Comparison of ENCODE assay signal across 8 cellular contexts in the genomic region with DNA sequence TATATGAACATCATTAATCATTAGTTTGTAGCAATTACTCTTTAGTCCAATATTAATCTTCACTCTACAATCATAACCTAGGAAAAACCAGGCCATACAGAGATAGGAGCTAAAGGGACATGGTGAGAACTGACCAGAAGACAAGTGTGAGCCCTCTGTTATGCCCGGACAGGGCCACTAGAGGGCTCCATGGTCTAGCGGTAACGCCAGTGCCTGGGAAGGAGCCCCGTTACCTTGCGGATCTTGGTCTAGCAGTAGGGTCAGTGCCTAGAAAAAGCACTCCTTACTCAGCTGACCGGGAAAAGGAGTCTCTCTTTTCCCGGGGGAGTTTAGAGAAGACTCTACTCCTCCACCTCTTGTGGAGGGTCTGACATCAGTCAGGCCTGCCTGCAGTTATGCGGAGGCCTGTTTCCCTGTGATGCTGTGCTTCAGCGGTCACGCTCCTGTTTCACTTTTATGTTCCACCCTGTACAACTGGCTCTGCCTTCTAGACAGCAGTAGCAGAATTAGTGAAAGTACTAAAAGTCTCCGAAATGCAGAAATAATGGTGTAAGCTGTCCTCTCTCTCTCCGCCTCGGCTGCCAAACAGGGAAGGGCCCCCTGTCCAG. TPM values are rescaled to one million over a fixed set of nuclear protein-coding genes. Genes with fewer than 3 reads are reported as not detected.
DNase-seq lines count a peak whose midpoint lies in the region; ATAC-seq, FAIRE-seq and TF ChIP-seq lines count a peak whose summit lies in the region.

No MANE protein-coding gene starts in this region.

- peak; percentile 64 for ATAC-seq in memory B cell (ENCODE audit: low read depth)
- ATAC-seq in HG03097 (IDR thresholded peaks at IDR 0.05; ENCODE audit: low FRiP score, unreplicated experiment), result no peak

- no peak overlapping the region for H3K27ac Mint-ChIP-seq in memory B cell

- H3K27ac ChIP-seq in dorsolateral prefrontal cortex, result no peak overlapping the region

- intact Hi-C loops in dorsolateral prefrontal cortex (cut with DNase I), result loop anchor here (2.0 to 5.0 kb wide), 2 partner anchors 587 to 591 kb away; no protein-coding TSS in a partner anchor

- peak overlapping the region; percentile 65 for H3K4me3 Mint-ChIP-seq in memory B cell

- H3K36me3 Mint-ChIP-seq in memory B cell, result no peaks in the 10 kb centered on the region

- peaks cover 8% of the 10 kb centered on the region for H3K27me3 Mint-ChIP-seq in memory B cell

- peaks cover 0 to 6% (median 0%) of the 10 kb centered on the region in 45 donors for H3K27me3 ChIP-seq in dorsolateral prefrontal cortex

- DNase-seq in ACHN, result peak; percentile 37
- DNase-seq in GM18507 (ENCODE audit: extremely low spot score, insufficient read length, low read depth), result no peak
- peak; percentile 28 for DNase-seq in NCI-H524 treated with DMSO at 0.1 percent for 48 hours (lab: John Stamatoyannopoulos, UW)
- peak; percentile 66 to 72 for DNase-seq in activated CD4-positive, alpha-beta T cell treated with anti-CD3 and anti-CD28 coated beads, Interleukin-2, amount 50 U/mL, for 48 hours
- DNase-seq in dorsolateral prefrontal cortex, result peak; percentile 47 to 79 (median 64)
- peak; percentile 56 to 66 for DNase-seq in memory B cell (ENCODE audit: low spot score in 2 of 2)
- DNase-seq in stimulated activated CD8-positive, alpha-beta memory T cell treated with anti-CD3 and anti-CD28 coated beads, Interleukin-12 subunit alpha, Interleukin-12 subunit beta, amount 100 ng/mL, for 24 hours (ENCODE audit: extremely low read depth), result peak; percentile 21

- peaks cover 3% of the 10 kb centered on the region for H3K9me3 Mint-ChIP-seq in memory B cell

- H3K4me1 Mint-ChIP-seq in memory B cell, result peaks cover 4% of the 10 kb centered on the region

- in situ Hi-C loops in ACHN (cut with HindIII; ENCODE audit: low pct_ligation_motif_present, low pct_unique_long_range_greater_than_20kb, low sequenced_read_pairs), result no loop called here

- peak; percentile 49 to 90 (median 79) for TF ChIP-seq CTCF in dorsolateral prefrontal cortex (IDR thresholded peaks at IDR 0.05 in 54 of 56, conservative IDR thresholded peaks at IDR 0.05 in 2 of 56; ENCODE audit: low read depth in 1 of 56, partially characterized antibody in 56 of 56)

- peak; percentile 83 for FAIRE-seq in GM18507 (lab: Jason Lieb, UNC)

- peak overlapping the region in 55 of 59 donors; percentile 24 to 67 (median 46) for H3K4me3 ChIP-seq in dorsolateral prefrontal cortex

RNA-seq across cellular contexts. Expression of a gene that starts 13.8 kb away (rescaled TPM):
- total RNA-seq in dorsolateral prefrontal cortex, result not detected

RNA-seq across cellular contexts. Expression of a gene that starts 26.8 kb away (rescaled TPM):
- 1 to 10 TPM in 21 of 120 experiments, under 1 TPM in 62, not detected in 37; 0.12 to 4.0 (median 0.29) TPM for total RNA-seq in dorsolateral prefrontal cortex

RNA-seq across cellular contexts. Expression of a gene that starts 45.1 kb away (rescaled TPM):
- not detected for total RNA-seq in dorsolateral prefrontal cortex
